Comparison of ENCODE assay signal across 21 cellular contexts in the genomic region with DNA sequence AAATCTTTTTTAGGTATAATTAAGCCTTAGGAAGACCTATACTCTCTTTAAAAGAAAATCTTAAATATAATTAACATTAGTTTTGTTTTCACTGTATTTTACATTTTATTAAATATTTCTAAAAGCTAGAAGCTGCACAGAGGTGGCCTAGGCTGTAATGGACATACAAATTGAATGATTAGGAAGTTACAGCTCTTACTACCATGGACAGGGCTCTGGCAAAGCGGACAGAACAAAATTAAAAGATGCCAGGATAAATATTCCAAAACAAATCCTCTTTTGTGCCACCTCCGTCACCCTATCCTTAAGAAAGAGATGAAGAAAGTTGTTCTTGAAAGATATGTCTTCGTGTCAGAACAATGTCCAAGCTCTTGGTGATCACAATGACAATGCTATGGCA.
DNase-seq lines count a peak whose midpoint lies in the region; ATAC-seq, FAIRE-seq and TF ChIP-seq lines count a peak whose summit lies in the region.
"Had no signal": no experiment of that assay in that cellular context is flagged by ENCODE, and none has a peak within 500 bp of the region (broad histone marks: within the 10 kb centered on the region; RNA-seq: fewer than 3 reads in every experiment).

No MANE protein-coding gene starts in this region.

- H3K79me2 ChIP-seq in GM23248 (ENCODE audit: insufficient read depth): no peaks in the 10 kb centered on the region
- no peaks in the 10 kb centered on the region for H3K79me2 ChIP-seq in PC-3 (ENCODE audit: low read length)

- H3K9ac ChIP-seq in GM23248 (no peak overlapping the region), PC-3 (ENCODE audit: low read length) (no peak overlapping the region)
- H3K9ac ChIP-seq: BLaER1 had no signal

- H3K9me2 ChIP-seq in GM23248 (ENCODE audit: insufficient read depth) (no peaks in the 10 kb centered on the region), PC-3 (replicated peaks; ENCODE audit: low read length) (no peaks in the 10 kb centered on the region)

- no peak overlapping the region for H3K4me3 ChIP-seq in A549
- no peak overlapping the region for H3K4me3 ChIP-seq in GM23248
- H3K4me3 ChIP-seq in HEK293 (ENCODE audit: low read depth, low read length): no peak overlapping the region
- no peak overlapping the region for H3K4me3 ChIP-seq in vagina
- H3K4me3 ChIP-seq in PC-3 (ENCODE audit: low read length): no peak overlapping the region
- no peak overlapping the region for H3K4me3 ChIP-seq in ascending aorta
- H3K4me3 ChIP-seq: BLaER1 had no signal

- H3K4me1 ChIP-seq in A549 (no peaks in the 10 kb centered on the region), GM23248 (ENCODE audit: insufficient read depth) (no peaks in the 10 kb centered on the region), HEK293 (ENCODE audit: control insufficient read depth, insufficient read depth, low read length) (no peaks in the 10 kb centered on the region), vagina (no peaks in the 10 kb centered on the region), PC-3 (ENCODE audit: insufficient read depth, low read length) (no peaks in the 10 kb centered on the region), ascending aorta (peaks cover 0 to 7% of the 10 kb centered on the region in 2 donors)
- H3K4me1 ChIP-seq: BLaER1, Caco-2 had no signal

- H3F3A ChIP-seq in GM23248 (ENCODE audit: insufficient read depth) (no peaks in the 10 kb centered on the region), PC-3 (ENCODE audit: low read length, unreplicated experiment) (no peaks in the 10 kb centered on the region)

- H3K4me2 ChIP-seq in A549 (no peak overlapping the region), GM23248 (ENCODE audit: unreplicated experiment) (no peak overlapping the region), PC-3 (ENCODE audit: low read length) (no peak overlapping the region)
- H3K4me2 ChIP-seq: BLaER1 had no signal

- intact Hi-C loops in vagina (cut with DNase I): no loop called here
- intact Hi-C loops in PC-3 (cut with micrococcal nuclease): no loop called here
- intact Hi-C loops in ascending aorta (cut with DNase I): loop anchor here (10.0 kb wide), 1 partner anchor 277 kb away; no protein-coding TSS in a partner anchor

- WGBS in A549 (ENCODE audit: missing lambda C conversion rate): under 1% methylated on average over 3 of the region's 3 CpGs
- 19 to 24% methylated on average over 3 of the region's 3 CpGs for WGBS in GM23248 (ENCODE audit: low coverage in 1 of 2, low lambda C conversion rate in 2 of 2, missing lambda C conversion rate in 2 of 2), 2 experiments

- TF ChIP-seq POLR2A in A549 (IDR thresholded peaks at IDR 0.05; ENCODE audit: low read length) (no peak), vagina (IDR thresholded peaks at IDR 0.05) (no peak)

- POLR2A ChIA-PET in A549 (lab: Yijun Ruan, JAX): no interaction called here
- POLR2A ChIA-PET in HEK293 (lab: Yijun Ruan, JAX): no interaction called here
- POLR2A ChIA-PET in PC-3 (lab: Charles Lee; ENCODE audit: unreplicated experiment): no interaction called here

- no peak for FAIRE-seq in A549 (lab: Jason Lieb, UNC)
- FAIRE-seq in frontal cortex (lab: Jason Lieb, UNC): no peak
- FAIRE-seq: G401.6, GM18507, H1 had no signal

- H4K20me1 ChIP-seq in GM23248 (ENCODE audit: insufficient read depth) (no peaks in the 10 kb centered on the region), PC-3 (ENCODE audit: low read length) (no peaks in the 10 kb centered on the region)
- H4K20me1 ChIP-seq: BLaER1 had no signal

- H2AFZ ChIP-seq in GM23248 (no peak overlapping the region), PC-3 (ENCODE audit: low read length) (no peak overlapping the region)

- in situ Hi-C loops in GM23248 (cut with MboI): no loop called here

- H3K9me3 ChIP-seq in A549 (no peaks in the 10 kb centered on the region), GM23248 (ENCODE audit: low read depth) (no peaks in the 10 kb centered on the region), HEK293 (ENCODE audit: control insufficient read depth, insufficient read depth, low read depth, low read length) (no peaks in the 10 kb centered on the region), vagina (no peaks in the 10 kb centered on the region), PC-3 (ENCODE audit: low read length) (no peaks in the 10 kb centered on the region), ascending aorta (peaks cover 8 to 11% of the 10 kb centered on the region in 2 donors)
- H3K9me3 ChIP-seq: BLaER1, Caco-2 had no signal

- TF ChIP-seq CTCF in A549 (IDR thresholded peaks at IDR 0.05) (no peak), HEK293 (tag by site-specific recombination; IDR thresholded peaks at IDR 0.05) (no peak), vagina (IDR thresholded peaks at IDR 0.05) (no peak), PC-3 (conservative IDR thresholded peaks at IDR 0.05; ENCODE audit: low read depth, low read length) (no peak), ascending aorta (IDR thresholded peaks at IDR 0.05) (no peak)

- ATAC-seq in A549: no peak
- ATAC-seq in PC-3: no peak
- ATAC-seq: CD8-positive, alpha-beta T cell had no signal

- TF ChIP-seq RAD21 in A549 (conservative IDR thresholded peaks at IDR 0.05 in 1 of 2, IDR thresholded peaks at IDR 0.05 in 1 of 2): no peak

- CTCF ChIA-PET in A549 (lab: Yijun Ruan, JAX) (no interaction called here), HEK293 (lab: Yijun Ruan, JAX) (interaction anchor here (0.5 to 0.6 kb wide), 2 partner anchors 11 to 540 kb away, joined by 3 to 4 read pairs; no protein-coding TSS in a partner anchor), PC-3 (lab: Charles Lee) (no interaction called here)

- H3K27ac ChIP-seq in A549: no peak overlapping the region
- no peak overlapping the region for H3K27ac ChIP-seq in GM23248
- H3K27ac ChIP-seq in HEK293 (ENCODE audit: extremely low read depth, low read depth, low read length): no peak overlapping the region
- H3K27ac ChIP-seq in vagina: no peak overlapping the region
- no peak overlapping the region for H3K27ac ChIP-seq in PC-3 (ENCODE audit: low read length)
- no peak overlapping the region for H3K27ac ChIP-seq in ascending aorta
- H3K27ac ChIP-seq: BLaER1, C4-2B had no signal

- H3K27me3 ChIP-seq in GM23248 (replicated peaks; ENCODE audit: insufficient read depth) (no peaks in the 10 kb centered on the region), vagina (no peaks in the 10 kb centered on the region), PC-3 (ENCODE audit: low read length) (no peaks in the 10 kb centered on the region), ascending aorta (no peaks in the 10 kb centered on the region)
- H3K27me3 ChIP-seq: BLaER1 had no signal

- no peaks in the 10 kb centered on the region for H3K36me3 ChIP-seq in GM23248 (ENCODE audit: low read depth)
- H3K36me3 ChIP-seq in HEK293 (ENCODE audit: control insufficient read depth in 2 of 2, insufficient read depth in 1 of 2, low read length in 2 of 2): no peaks in the 10 kb centered on the region
- no peaks in the 10 kb centered on the region for H3K36me3 ChIP-seq in vagina
- H3K36me3 ChIP-seq in PC-3 (ENCODE audit: low read depth, low read length): no peaks in the 10 kb centered on the region
- no peaks in the 10 kb centered on the region for H3K36me3 ChIP-seq in ascending aorta
- H3K36me3 ChIP-seq: BLaER1 had no signal

- DNase-seq in A549 (ENCODE audit: low read depth in 1 of 2, low spot score in 1 of 2): no peak
- DNase-seq in GM23248: peak; percentile 13
- DNase-seq in astrocyte of the hippocampus (ENCODE audit: low read depth, low spot score): peak; percentile 26
- no peak for DNase-seq in frontal cortex (ENCODE audit: low spot score in 2 of 2)
- no peak for DNase-seq in vagina (ENCODE audit: extremely low spot score in 2 of 2)
- DNase-seq in PC-3: no peak
- DNase-seq in ascending aorta (ENCODE audit: low spot score in 2 of 2): no peak
- DNase-seq: Caco-2; CD4-positive, CD25-positive, alpha-beta regulatory T cell; CD8-positive, alpha-beta T cell; DMS153; DND-41; H7; HCEC 1CT; HFFc6 had no signal

- no TSS peak for BruUV-seq in PC-3 (replicated peaks; lab: Mats Ljungman, UMichigan)

- no peak for TF ChIP-seq EP300 in A549 (IDR thresholded peaks at IDR 0.05)

TF ChIP-seq in A549, 52 proteins besides CTCF, POLR2A, EP300 and RAD21 (continues in another document):
- TF ChIP-seq RNF2 (IDR thresholded peaks at IDR 0.05; ENCODE audit: borderline replicate concordance, low read depth) (no peak), SREBF2 (IDR thresholded peaks at IDR 0.05) (no peak), ZFP36 (IDR thresholded peaks at IDR 0.05; ENCODE audit: borderline replicate concordance, partially characterized antibody) (no peak)
- TF ChIP-seq, protein P1, sequence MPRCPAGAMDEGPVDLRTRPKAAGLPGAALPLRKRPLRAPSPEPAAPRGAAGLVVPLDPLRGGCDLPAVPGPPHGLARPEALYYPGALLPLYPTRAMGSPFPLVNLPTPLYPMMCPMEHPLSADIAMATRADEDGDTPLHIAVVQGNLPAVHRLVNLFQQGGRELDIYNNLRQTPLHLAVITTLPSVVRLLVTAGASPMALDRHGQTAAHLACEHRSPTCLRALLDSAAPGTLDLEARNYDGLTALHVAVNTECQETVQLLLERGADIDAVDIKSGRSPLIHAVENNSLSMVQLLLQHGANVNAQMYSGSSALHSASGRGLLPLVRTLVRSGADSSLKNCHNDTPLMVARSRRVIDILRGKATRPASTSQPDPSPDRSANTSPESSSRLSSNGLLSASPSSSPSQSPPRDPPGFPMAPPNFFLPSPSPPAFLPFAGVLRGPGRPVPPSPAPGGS (IDR thresholded peaks at IDR 0.05): no peak

TF ChIP-seq in HEK293, 187 proteins besides CTCF, POLR2A, EP300 and RAD21 (continues in another document):
- peak; percentile 83 for TF ChIP-seq REST (tag by site-specific recombination; IDR thresholded peaks at IDR 0.05)

Comparison
In these comparisons a context has a peak if more than half of its experiments do, and no peak if none do; other contexts are left out.
1. DNase-seq: peak in GM23248 (single experiment) and astrocyte of the hippocampus (single experiment); none in A549 (0 of 2), frontal cortex (0 of 2), vagina (0 of 2), PC-3 (single experiment) and ascending aorta (0 of 2).
2. Of the 5 proteins assayed by ChIP-seq in both HEK293 and A549: peak only in HEK293: none; only in A549: none; in both: REST; in neither: 4.